18 cellular contexts compared by ENCODE assay signal in genomic region chr2:99622578-99622977, GRCh38.
"Had no signal": no experiment of that assay in that cellular context is flagged by ENCODE, and none has a peak within 500 bp of the region (broad histone marks: within the 10 kb centered on the region; RNA-seq: fewer than 3 reads in every experiment).

No MANE protein-coding gene starts in this region.

- H3K9me3 ChIP-seq: body of pancreas, right lobe of liver, upper lobe of right lung had no signal

- DNase-seq: activated CD4-positive, alpha-beta T cell treated with anti-CD3 and anti-CD28 coated beads, Interleukin-2, amount 50 U/mL, for 4 hours; activated CD8-positive, alpha-beta memory T cell treated with anti-CD3 and anti-CD28 coated beads, Interleukin-2, amount 50 U/mL, for 48 hours; activated naive CD4-positive, alpha-beta T cell; activated naive CD8-positive, alpha-beta T cell treated with anti-CD3 and anti-CD28 coated beads, Interleukin-2, amount 10 ng/mL, durations not matched to agents 7 days and 5 days; activated T-cell treated with anti-CD3 and anti-CD28 coated beads, Interleukin-2, amount 50 U/mL, for 4 hours; body of pancreas; effector CD8-positive, alpha-beta T cell; hypothalamus; right lobe of liver; stimulated activated CD4-positive, alpha-beta T cell treated with anti-CD3 and anti-CD28 coated beads, Interleukin-2, amount 100 ng/mL, for 48 hours; stimulated activated naive CD4-positive, alpha-beta T cell treated with Interleukin-2 at 50 U/mL for 16 hours; upper lobe of right lung had no signal

- H3K27me3 Mint-ChIP-seq: dendritic cell treated with granulocyte-macrophage colony-stimulating factor and Interleukin-4, amounts not matched to agents 40 ng/mL and 50 ng/mL, for 4 days had no signal

- H3K4me1 Mint-ChIP-seq: activated naive CD8-positive, alpha-beta T cell treated with anti-CD3 and anti-CD28 coated beads, Interleukin-2, amount 10 ng/mL, durations not matched to agents 7 days and 5 days had no signal

- H3K36me3 Mint-ChIP-seq: activated naive CD8-positive, alpha-beta T cell treated with anti-CD3 and anti-CD28 coated beads, Interleukin-2, amount 10 ng/mL, durations not matched to agents 7 days and 5 days; WTC11 had no signal

- H3K27me3 ChIP-seq: body of pancreas, right lobe of liver, upper lobe of right lung had no signal

- H3K9me3 Mint-ChIP-seq: activated naive CD8-positive, alpha-beta T cell treated with anti-CD3 and anti-CD28 coated beads, Interleukin-2, amount 10 ng/mL, durations not matched to agents 7 days and 5 days; activated T-cell treated with anti-CD3 and anti-CD28 coated beads, Interleukin-2, amount 50 U/mL, for 4 hours; activated T-helper 2 cell treated with anti-CD3 and anti-CD28 coated beads, Interferon-gamma antibody, Interleukin-2, Interleukin-4, amounts not matched to agents 10 μg/mL and 5 μg/mL and 100 μg/mL, durations not matched to agents 14 hours and 24 hours and 36 hours; dendritic cell treated with granulocyte-macrophage colony-stimulating factor and Interleukin-4, amounts not matched to agents 40 ng/mL and 50 ng/mL, for 4 days; neural crest cell; WTC11 had no signal

- H3K36me3 ChIP-seq: right lobe of liver, upper lobe of right lung had no signal

- H3K27ac ChIP-seq: body of pancreas, right lobe of liver, SK-N-MC, upper lobe of right lung had no signal

- H3K4me3 Mint-ChIP-seq: activated naive CD8-positive, alpha-beta T cell treated with anti-CD3 and anti-CD28 coated beads, Interleukin-2, amount 10 ng/mL, durations not matched to agents 7 days and 5 days; activated T-cell treated with anti-CD3 and anti-CD28 coated beads, Interleukin-2, amount 50 U/mL, for 4 hours; dendritic cell treated with granulocyte-macrophage colony-stimulating factor and Interleukin-4, amounts not matched to agents 40 ng/mL and 50 ng/mL, for 4 days; WTC11 had no signal

- H3K4me3 ChIP-seq: body of pancreas, right lobe of liver, SK-N-MC, upper lobe of right lung had no signal

- H3K4me1 ChIP-seq: body of pancreas, right lobe of liver, upper lobe of right lung had no signal

- H3K27ac Mint-ChIP-seq: activated naive CD8-positive, alpha-beta T cell treated with anti-CD3 and anti-CD28 coated beads, Interleukin-2, amount 10 ng/mL, durations not matched to agents 7 days and 5 days; activated T-helper 2 cell treated with anti-CD3 and anti-CD28 coated beads, Interferon-gamma antibody, Interleukin-2, Interleukin-4, amounts not matched to agents 10 μg/mL and 5 μg/mL and 100 μg/mL, durations not matched to agents 14 hours and 24 hours and 36 hours; dendritic cell treated with granulocyte-macrophage colony-stimulating factor and Interleukin-4, amounts not matched to agents 40 ng/mL and 50 ng/mL, for 4 days; WTC11 had no signal

- ATAC-seq: activated T-cell treated with anti-CD3 and anti-CD28 coated beads, Interleukin-2, amount 50 U/mL, for 4 hours; body of pancreas; esophagus mucosa; upper lobe of right lung; WTC11 had no signal
